Comparison of ENCODE assay signal across 18 cellular contexts in the genomic region with DNA sequence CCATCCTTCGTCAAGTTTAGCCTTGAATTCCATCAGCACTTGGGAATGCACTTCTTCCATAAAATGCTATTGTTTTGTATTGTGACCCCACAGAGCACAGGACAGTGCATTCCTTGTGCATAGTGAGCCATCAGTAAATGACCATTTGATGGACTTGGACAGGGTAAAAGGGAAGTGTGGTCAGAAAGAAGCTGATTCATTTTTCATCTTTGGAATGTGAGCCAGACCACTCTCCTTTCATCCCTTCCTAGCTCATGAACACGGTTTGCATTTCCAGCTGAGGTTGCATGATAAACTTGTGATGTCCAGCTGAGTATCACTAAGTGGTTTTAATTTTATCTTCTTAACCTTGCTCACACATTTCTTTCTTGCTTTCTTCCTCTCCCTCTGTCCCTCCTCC.
DNase-seq lines count a peak whose midpoint lies in the region; TF ChIP-seq lines count a peak whose summit lies in the region.
"Had no signal": no experiment of that assay in that cellular context is flagged by ENCODE, and none has a peak within 500 bp of the region (broad histone marks: within the 10 kb centered on the region; RNA-seq: fewer than 3 reads in every experiment).

No MANE protein-coding gene starts in this region.

- no peaks in the 10 kb centered on the region for H3K36me3 ChIP-seq in tibial artery
- no peaks in the 10 kb centered on the region for H3K36me3 ChIP-seq in spleen
- H3K36me3 ChIP-seq: cardiac muscle cell, heart right ventricle had no signal

- TF ChIP-seq CTCF in tibial artery (IDR thresholded peaks at IDR 0.05) = no peak
- no peak for TF ChIP-seq CTCF in spleen (IDR thresholded peaks at IDR 0.05 in 8 of 11, conservative IDR thresholded peaks at IDR 0.05 in 3 of 11)

- TF ChIP-seq POLR2A in spleen (IDR thresholded peaks at IDR 0.05) = no peak

- DNase-seq in ELR (ENCODE audit: low read depth) (peak; percentile 94), OCI-M1 (lab: John Stamatoyannopoulos, UW) (peak; percentile 84), astrocyte of the hippocampus (ENCODE audit: low read depth, low spot score) (peak; percentile 75), myocyte (ENCODE audit: low read depth) (peak; percentile 61), tibial artery (no peak), HuH-7 (ENCODE audit: low spot score) (no peak), spleen (no peak), NOMO-1 (lab: John Stamatoyannopoulos, UW; ENCODE audit: unreplicated experiment in 2 of 2) (no peak)
- DNase-seq: activated CD8-positive, alpha-beta T cell treated with anti-CD3 and anti-CD28 coated beads for 36 hours; activated gamma-delta T cell; CD4-positive, CD25-positive, alpha-beta regulatory T cell; heart right ventricle; MV-4-11; NCI-H345; right cardiac atrium; stimulated activated naive CD4-positive, alpha-beta T cell had no signal

- H3K27me3 ChIP-seq in tibial artery (no peaks in the 10 kb centered on the region), spleen (replicated peaks in 1 of 7) (no peaks in the 10 kb centered on the region)
- H3K27me3 ChIP-seq: cardiac muscle cell, heart right ventricle had no signal

- no peaks in the 10 kb centered on the region for H3K9me3 ChIP-seq in tibial artery
- H3K9me3 ChIP-seq in spleen = no peaks in the 10 kb centered on the region
- H3K9me3 ChIP-seq: heart right ventricle had no signal

- no peak overlapping the region for H3K27ac ChIP-seq in tibial artery
- peak overlapping the region in 1 of 8 donors; percentile 50 for H3K27ac ChIP-seq in spleen
- H3K27ac ChIP-seq: cardiac muscle cell, heart right ventricle, HL-60 had no signal

- H3K4me3 ChIP-seq in tibial artery (no peak overlapping the region), spleen (no peak overlapping the region)
- H3K4me3 ChIP-seq: cardiac muscle cell, heart right ventricle had no signal

- 48 to 53% (median 48%) methylated on average over 2 of the region's 2 CpGs for WGBS in spleen, 5 donors

- H3K4me1 ChIP-seq in tibial artery (no peaks in the 10 kb centered on the region), spleen (no peaks in the 10 kb centered on the region)

- intact Hi-C loops in tibial artery (cut with DNase I; ENCODE audit: low total_unique reads) (no loop called here), spleen (cut with DNase I; ENCODE audit: low total_unique reads) (no loop called here)

Comparison
In these comparisons a context has a peak if more than half of its experiments do, and no peak if none do; other contexts are left out.
1. DNase-seq: peak in ELR (single experiment), OCI-M1 (single experiment), astrocyte of the hippocampus (single experiment) and myocyte (single experiment); none in tibial artery (0 of 2), HuH-7 (single experiment), spleen (single experiment) and NOMO-1 (0 of 2).